In genomic region chr10:102188298-102188940, GRCh38 we compare ENCODE assay signal across 23 cellular contexts. TPM values are rescaled to one million over a fixed set of nuclear protein-coding genes. Genes with fewer than 3 reads are reported as not detected.
DNase-seq lines count a peak whose midpoint lies in the region; ATAC-seq, FAIRE-seq and TF ChIP-seq lines count a peak whose summit lies in the region.
"Had no signal": no experiment of that assay in that cellular context is flagged by ENCODE, and none has a peak within 500 bp of the region (broad histone marks: within the 10 kb centered on the region; RNA-seq: fewer than 3 reads in every experiment).

No MANE protein-coding gene starts in this region.

- DNase-seq in CD4-positive, CD25-positive, alpha-beta regulatory T cell: no peak
- DNase-seq in HepG2 (ENCODE audit: low spot score) (peak; percentile 10), HuH-7.5 (ENCODE audit: low spot score) (no peak), body of pancreas (no peak)
- DNase-seq: activated CD4-positive, alpha-beta T cell treated with anti-CD3 and anti-CD28 coated beads for 36 hours; activated naive CD4-positive, alpha-beta T cell treated with anti-CD3 and anti-CD28 coated beads for 36 hours; GOT3; hippocampal formation; islet precursor cell; NCI-H1417 treated with DMSO at 0.1 percent for 48 hours; NCI-H2171 treated with DMSO at 0.1 percent for 48 hours; psoas muscle; SK-N-SH; stimulated activated CD4-positive, alpha-beta T cell treated with anti-CD3 and anti-CD28 coated beads, Interleukin-4, amount 100 ng/mL, for 4 hours had no signal

- no peak for TF ChIP-seq POLR2A in HepG2 (IDR thresholded peaks at IDR 0.05; ENCODE audit: insufficient read depth in 1 of 2, low read depth in 2 of 2, low read length in 2 of 2)
- no peak for TF ChIP-seq POLR2A in body of pancreas (IDR thresholded peaks at IDR 0.05)

- in situ Hi-C loops in HepG2 (cut with HindIII; ENCODE audit: extremely low pct_ligation_motif_present, low pct_unique_long_range_greater_than_20kb): no loop called here

- H3K36me3 Mint-ChIP-seq in CD4-positive, CD25-positive, alpha-beta regulatory T cell: no peaks in the 10 kb centered on the region

- CTCF ChIA-PET in HepG2 (lab: Yijun Ruan, JAX; ENCODE audit: low intra/inter-chr PET ratio, low total read pairs): no interaction called here

- H2AFZ ChIP-seq in KMS-11 (ENCODE audit: low read depth) (peak overlapping the region; percentile 81), HepG2 (ENCODE audit: low read length) (no peak overlapping the region)

- no peaks in the 10 kb centered on the region for H3K36me3 ChIP-seq in CD4-positive, CD25-positive, alpha-beta regulatory T cell (ENCODE audit: control insufficient read depth, insufficient read depth, low read length)
- H3K36me3 ChIP-seq in KMS-11 (ENCODE audit: insufficient read depth) (no peaks in the 10 kb centered on the region), HepG2 (replicated peaks in 1 of 2; ENCODE audit: control insufficient read depth in 1 of 2, insufficient read depth in 2 of 2, low read length in 2 of 2) (no peaks in the 10 kb centered on the region), body of pancreas (replicated peaks in 1 of 2; ENCODE audit: insufficient read depth in 1 of 2, low read depth in 2 of 2) (no peaks in the 10 kb centered on the region)
- H3K36me3 ChIP-seq: vagina had no signal

- peak overlapping the region in 1 of 4 donors; percentile 72 for H3K4me3 Mint-ChIP-seq in CD4-positive, CD25-positive, alpha-beta regulatory T cell
- H3K4me3 Mint-ChIP-seq: activated CD4-positive, alpha-beta T cell treated with anti-CD3 and anti-CD28 coated beads for 36 hours; activated naive CD4-positive, alpha-beta T cell treated with anti-CD3 and anti-CD28 coated beads for 36 hours had no signal

- POLR2A ChIA-PET in HepG2 (lab: Yijun Ruan, JAX): interaction anchor here (1.1 to 1.4 kb wide), 2 partner anchors 11 to 56 kb away, joined by 3 read pairs; partner anchors contain the start of gene GBF1

- no peaks in the 10 kb centered on the region for H3K27me3 Mint-ChIP-seq in CD4-positive, CD25-positive, alpha-beta regulatory T cell
- H3K27me3 Mint-ChIP-seq: activated CD4-positive, alpha-beta T cell treated with anti-CD3 and anti-CD28 coated beads for 36 hours had no signal

- WGBS in HepG2 (ENCODE audit: low lambda C conversion rate): 15% methylated on average over 2 of the region's 3 CpGs
- 45 to 49% methylated on average over 2 to 3 of the region's 3 CpGs for WGBS in body of pancreas, 2 donors

- peak overlapping the region in 1 of 3 donors; percentile 78 for H3K27ac Mint-ChIP-seq in CD4-positive, CD25-positive, alpha-beta regulatory T cell
- H3K27ac Mint-ChIP-seq: activated naive CD4-positive, alpha-beta T cell treated with anti-CD3 and anti-CD28 coated beads for 36 hours had no signal

- H3K9me3 ChIP-seq in CD4-positive, CD25-positive, alpha-beta regulatory T cell (ENCODE audit: control insufficient read depth in 2 of 2, low read length in 2 of 2): peaks cover 0 to 7% of the 10 kb centered on the region in 2 experiments
- H3K9me3 ChIP-seq in HepG2 (ENCODE audit: low read length) (peaks cover 36% of the 10 kb centered on the region), body of pancreas (no peaks in the 10 kb centered on the region)
- H3K9me3 ChIP-seq: psoas muscle, SK-N-SH, vagina had no signal

- peak overlapping the region; percentile 92 for H3K4me2 ChIP-seq in KMS-11
- H3K4me2 ChIP-seq in HepG2 (ENCODE audit: low read depth, low read length): peak overlapping the region; percentile 9
- H3K4me2 ChIP-seq: SK-N-SH, smooth muscle cell had no signal

- peaks cover 5 to 17% (median 9%) of the 10 kb centered on the region in 4 donors for H3K4me1 Mint-ChIP-seq in CD4-positive, CD25-positive, alpha-beta regulatory T cell

- no TSS peak for BruUV-seq in HepG2 (replicated peaks; lab: Mats Ljungman, UMichigan)

- no peak for TF ChIP-seq CTCF in KMS-11 (conservative IDR thresholded peaks at IDR 0.05; ENCODE audit: low read depth, low read length)
- TF ChIP-seq CTCF in HepG2 (CRISPR knock-in tag; IDR thresholded peaks at IDR 0.05): no peak
- TF ChIP-seq CTCF in body of pancreas (IDR thresholded peaks at IDR 0.05): no peak

- H3K9ac ChIP-seq in KMS-11: peak overlapping the region; percentile 55
- H3K9ac ChIP-seq in HepG2 (ENCODE audit: insufficient read depth, low read depth, low read length): no peak overlapping the region
- H3K9ac ChIP-seq: SK-N-SH had no signal

- TF ChIP-seq EP300 in HepG2 (IDR thresholded peaks at IDR 0.05; ENCODE audit: low read depth in 2 of 2, low read length in 2 of 2) (no peak), HepG2 (CRISPR knock-in tag; IDR thresholded peaks at IDR 0.05; ENCODE audit: borderline replicate concordance) (no peak)

- H3K4me3 ChIP-seq in CD4-positive, CD25-positive, alpha-beta regulatory T cell (ENCODE audit: low read depth, low read length): no peak overlapping the region
- no peak overlapping the region for H3K4me3 ChIP-seq in KMS-11 (IDR thresholded peaks at IDR 0.05; ENCODE audit: insufficient read depth, low read depth, low read length)
- H3K4me3 ChIP-seq in HepG2 (replicated peaks in 1 of 3; ENCODE audit: insufficient read depth in 1 of 3, low read depth in 2 of 3, low read length in 3 of 3): peak overlapping the region in 1 of 3 experiments; percentile 23; a peak in 1 of 6 replicates
- no peak overlapping the region for H3K4me3 ChIP-seq in body of pancreas
- H3K4me3 ChIP-seq: lung, psoas muscle, smooth muscle cell, vagina had no signal

- H3K79me2 ChIP-seq in KMS-11 (ENCODE audit: insufficient read depth, low read depth) (no peaks in the 10 kb centered on the region), HepG2 (ENCODE audit: insufficient read depth, low read length) (no peaks in the 10 kb centered on the region)

- no peak for ATAC-seq in CD4-positive, CD25-positive, alpha-beta regulatory T cell (ENCODE audit: low read depth in 2 of 2)
- ATAC-seq in HepG2: peak; percentile 72
- no peak for ATAC-seq in GM19397 (IDR thresholded peaks at IDR 0.05; ENCODE audit: unreplicated experiment)
- no peak for ATAC-seq in body of pancreas
- ATAC-seq: psoas muscle had no signal

- H3K9me3 Mint-ChIP-seq in CD4-positive, CD25-positive, alpha-beta regulatory T cell: peaks cover 0 to 13% (median 3%) of the 10 kb centered on the region in 7 donors

- TF ChIP-seq RAD21 in HepG2 (CRISPR knock-in tag; IDR thresholded peaks at IDR 0.05): no peak

- no peak for FAIRE-seq in HepG2 (lab: Jason Lieb, UNC)
- FAIRE-seq: colon, GM18507, RCC 7860 had no signal

- no peaks in the 10 kb centered on the region for H3K27me3 ChIP-seq in CD4-positive, CD25-positive, alpha-beta regulatory T cell (ENCODE audit: control insufficient read depth, insufficient read depth, low read length)
- H3K27me3 ChIP-seq in KMS-11 (ENCODE audit: insufficient read depth, low read depth): no peaks in the 10 kb centered on the region
- H3K27me3 ChIP-seq in HepG2 (ENCODE audit: control insufficient read depth in 1 of 2, insufficient read depth in 2 of 2, low read length in 2 of 2): no peaks in the 10 kb centered on the region
- no peaks in the 10 kb centered on the region for H3K27me3 ChIP-seq in body of pancreas
- H3K27me3 ChIP-seq: vagina had no signal

- peaks cover 12% of the 10 kb centered on the region for H3K4me1 ChIP-seq in CD4-positive, CD25-positive, alpha-beta regulatory T cell (ENCODE audit: control insufficient read depth, insufficient read depth, low read length, poor library complexity, severe bottlenecking)
- H3K4me1 ChIP-seq in KMS-11 (ENCODE audit: low read depth, poor library complexity, severe bottlenecking) (peaks cover 50% of the 10 kb centered on the region), HepG2 (ENCODE audit: insufficient read depth, low read length) (peaks cover 11% of the 10 kb centered on the region), body of pancreas (no peaks in the 10 kb centered on the region)
- H3K4me1 ChIP-seq: psoas muscle had no signal

- H4K20me1 ChIP-seq in KMS-11 (ENCODE audit: insufficient read depth) (no peaks in the 10 kb centered on the region), HepG2 (ENCODE audit: insufficient read depth, low read length) (no peaks in the 10 kb centered on the region)

- H3K27ac ChIP-seq in CD4-positive, CD25-positive, alpha-beta regulatory T cell (ENCODE audit: insufficient read depth, low read length, poor library complexity, severe bottlenecking): peak overlapping the region; percentile 71
- H3K27ac ChIP-seq in KMS-11: peak overlapping the region; percentile 97
- H3K27ac ChIP-seq in HepG2 (ENCODE audit: extremely low read length, insufficient read depth, low read length): no peak overlapping the region
- no peak overlapping the region for H3K27ac ChIP-seq in body of pancreas
- H3K27ac ChIP-seq: psoas muscle, vagina had no signal

- intact Hi-C loops in HepG2 (cut with micrococcal nuclease; ENCODE audit: unreplicated experiment): no loop called here
- intact Hi-C loops in body of pancreas (cut with DNase I): no loop called here

RNA-seq across cellular contexts. Expression of gene NOLC1, which starts 36.2 kb away (rescaled TPM):
- 35.6 TPM for total RNA-seq in CD4-positive, CD25-positive, alpha-beta regulatory T cell
- 10 to 100 TPM; 29.5 to 46.5 (median 42.1) TPM for polyA plus RNA-seq in CD4-positive, CD25-positive, alpha-beta regulatory T cell
- total RNA-seq in HepG2 (2016; rRNA removed; fragmentation: Illumina TruSeq; extraction: Trizol) (81.0 and 102 TPM in 2 replicates), body of pancreas (10 to 100 TPM; 26.0 to 33.7 TPM)
- total RNA-seq in HepG2 (2016; cell fraction: cytosol; rRNA removed; fragmentation: Illumina TruSeq; extraction: Trizol; ENCODE audit: low read depth): 17.2 and 19.9 TPM in 2 replicates
- 80.9 and 91.8 TPM in 2 replicates for total RNA-seq in HepG2 (2016; cell fraction: insoluble cytoplasmic fraction; rRNA removed; fragmentation: Illumina TruSeq; extraction: Trizol)
- total RNA-seq in HepG2 (2016; cell fraction: membrane; rRNA removed; fragmentation: Illumina TruSeq; extraction: Trizol): 26.9 and 30.0 TPM in 2 replicates
- 53.2 and 53.8 TPM in 2 replicates for total RNA-seq in HepG2 (2016; cell fraction: nucleus; rRNA removed; fragmentation: Illumina TruSeq; extraction: Trizol)
- 47.9 and 50.6 TPM in 2 replicates for polyA plus RNA-seq in HepG2 (2011; rRNA removed)
- 40.3 and 62.0 TPM in 2 replicates for polyA plus RNA-seq in HepG2 (2011; cell fraction: cytosol; rRNA removed)
- 33.5 and 37.8 TPM in 2 replicates for polyA plus RNA-seq in HepG2 (2011; cell fraction: nucleus; rRNA removed)
- polyA plus RNA-seq in HepG2 (2012): 54.4 and 57.6 TPM in 2 replicates
- 9.9 and 10.0 TPM in 2 replicates for polyA plus RNA-seq in HepG2 (2016; cell fraction: cytosol; fragmentation: Illumina TruSeq; extraction: Trizol; ENCODE audit: low read depth)
- 121 and 139 TPM in 2 replicates for polyA plus RNA-seq in HepG2 (2016; cell fraction: insoluble cytoplasmic fraction; fragmentation: Illumina TruSeq; extraction: Trizol; ENCODE audit: low read depth)
- polyA plus RNA-seq in HepG2 (2016; cell fraction: membrane; fragmentation: Illumina TruSeq; extraction: Trizol; ENCODE audit: low read depth): 22.5 and 24.8 TPM in 2 replicates
- 109 and 124 TPM in 2 replicates for polyA plus RNA-seq in HepG2 (2016; cell fraction: nucleus; fragmentation: Illumina TruSeq; extraction: Trizol; ENCODE audit: insufficient read depth, low read depth)
- polyA minus RNA-seq in HepG2 (2011; rRNA and poly(A)+ RNA removed; ENCODE audit: low replicate concordance): 29.3 and 125 TPM in 2 replicates
- polyA minus RNA-seq in HepG2 (2011; cell fraction: cytosol; rRNA and poly(A)+ RNA removed): 38.1 and 41.4 TPM in 2 replicates
- polyA minus RNA-seq in HepG2 (2011; cell fraction: nucleus; rRNA and poly(A)+ RNA removed): 17.3 and 24.7 TPM in 2 replicates

RNA-seq across cellular contexts. Expression of gene ELOVL3, which starts 37.7 kb away (rescaled TPM):
- not detected for total RNA-seq in CD4-positive, CD25-positive, alpha-beta regulatory T cell
- polyA plus RNA-seq in CD4-positive, CD25-positive, alpha-beta regulatory T cell: under 1 TPM in 1 of 4 donors, not detected in 3; 0.16 TPM
- total RNA-seq in HepG2 (2016; rRNA removed; fragmentation: Illumina TruSeq; extraction: Trizol) (0.24 and 0.69 TPM in 2 replicates), body of pancreas (not detected)
- total RNA-seq in HepG2 (2016; cell fraction: cytosol; rRNA removed; fragmentation: Illumina TruSeq; extraction: Trizol; ENCODE audit: low read depth): 0.18 and 0.20 TPM in 2 replicates
- total RNA-seq in HepG2 (2016; cell fraction: insoluble cytoplasmic fraction; rRNA removed; fragmentation: Illumina TruSeq; extraction: Trizol): 0.40 and 0.52 TPM in 2 replicates
- 0.17 and 0.25 TPM in 2 replicates for total RNA-seq in HepG2 (2016; cell fraction: membrane; rRNA removed; fragmentation: Illumina TruSeq; extraction: Trizol)
- 0.28 and 0.37 TPM in 2 replicates for total RNA-seq in HepG2 (2016; cell fraction: nucleus; rRNA removed; fragmentation: Illumina TruSeq; extraction: Trizol)
- polyA plus RNA-seq in HepG2 (2011; rRNA removed): 0.58 and 0.76 TPM in 2 replicates
- 0.56 and 0.68 TPM in 2 replicates for polyA plus RNA-seq in HepG2 (2011; cell fraction: cytosol; rRNA removed)
- 0.47 TPM in 1 of 2 replicates, not detected in the other for polyA plus RNA-seq in HepG2 (2011; cell fraction: nucleus; rRNA removed)
- 0.23 and 0.27 TPM in 2 replicates for polyA plus RNA-seq in HepG2 (2012)
- 0.12 TPM in 1 of 2 replicates, not detected in the other for polyA plus RNA-seq in HepG2 (2016; cell fraction: cytosol; fragmentation: Illumina TruSeq; extraction: Trizol; ENCODE audit: low read depth)
- polyA plus RNA-seq in HepG2 (2016; cell fraction: insoluble cytoplasmic fraction; fragmentation: Illumina TruSeq; extraction: Trizol; ENCODE audit: low read depth): 0.24 and 0.34 TPM in 2 replicates
- polyA plus RNA-seq in HepG2 (2016; cell fraction: membrane; fragmentation: Illumina TruSeq; extraction: Trizol; ENCODE audit: low read depth): 0.31 TPM in 1 of 2 replicates, not detected in the other
- polyA plus RNA-seq in HepG2 (2016; cell fraction: nucleus; fragmentation: Illumina TruSeq; extraction: Trizol; ENCODE audit: insufficient read depth, low read depth): 0.35 and 0.46 TPM in 2 replicates
- polyA minus RNA-seq in HepG2 (2011; rRNA and poly(A)+ RNA removed; ENCODE audit: low replicate concordance): 0.24 TPM in 1 of 2 replicates, not detected in the other
- polyA minus RNA-seq in HepG2 (2011; cell fraction: cytosol; rRNA and poly(A)+ RNA removed): not detected in 2 replicates
- not detected in 2 replicates for polyA minus RNA-seq in HepG2 (2011; cell fraction: nucleus; rRNA and poly(A)+ RNA removed)
- total RNA-seq: activated naive CD4-positive, alpha-beta T cell treated with anti-CD3 and anti-CD28 coated beads for 36 hours; vagina had no signal

RNA-seq across cellular contexts. Expression of gene PITX3, which starts 52.9 kb away (rescaled TPM):
- total RNA-seq in CD4-positive, CD25-positive, alpha-beta regulatory T cell: not detected
- polyA plus RNA-seq in CD4-positive, CD25-positive, alpha-beta regulatory T cell: not detected
- total RNA-seq in HepG2 (2016; rRNA removed; fragmentation: Illumina TruSeq; extraction: Trizol): not detected in 2 replicates
- total RNA-seq in HepG2 (2016; cell fraction: cytosol; rRNA removed; fragmentation: Illumina TruSeq; extraction: Trizol; ENCODE audit: low read depth): not detected in 2 replicates
- not detected in 2 replicates for total RNA-seq in HepG2 (2016; cell fraction: insoluble cytoplasmic fraction; rRNA removed; fragmentation: Illumina TruSeq; extraction: Trizol)
- total RNA-seq in HepG2 (2016; cell fraction: membrane; rRNA removed; fragmentation: Illumina TruSeq; extraction: Trizol): 0.14 TPM in 1 of 2 replicates, not detected in the other
- total RNA-seq in HepG2 (2016; cell fraction: nucleus; rRNA removed; fragmentation: Illumina TruSeq; extraction: Trizol): not detected in 2 replicates
- not detected in 2 replicates for polyA plus RNA-seq in HepG2 (2011; rRNA removed)
- 0.05 TPM in 1 of 2 replicates, not detected in the other for polyA plus RNA-seq in HepG2 (2011; cell fraction: cytosol; rRNA removed)
- 0.11 TPM in 1 of 2 replicates, not detected in the other for polyA plus RNA-seq in HepG2 (2011; cell fraction: nucleus; rRNA removed)
- polyA plus RNA-seq in HepG2 (2012): not detected in 2 replicates
- polyA plus RNA-seq in HepG2 (2016; cell fraction: cytosol; fragmentation: Illumina TruSeq; extraction: Trizol; ENCODE audit: low read depth): 0.11 and 0.28 TPM in 2 replicates
- polyA plus RNA-seq in HepG2 (2016; cell fraction: insoluble cytoplasmic fraction; fragmentation: Illumina TruSeq; extraction: Trizol; ENCODE audit: low read depth): not detected in 2 replicates
- 0.12 TPM in 1 of 2 replicates, not detected in the other for polyA plus RNA-seq in HepG2 (2016; cell fraction: membrane; fragmentation: Illumina TruSeq; extraction: Trizol; ENCODE audit: low read depth)
- not detected in 2 replicates for polyA plus RNA-seq in HepG2 (2016; cell fraction: nucleus; fragmentation: Illumina TruSeq; extraction: Trizol; ENCODE audit: insufficient read depth, low read depth)
- polyA minus RNA-seq in HepG2 (2011; rRNA and poly(A)+ RNA removed; ENCODE audit: low replicate concordance): not detected in 2 replicates
- polyA minus RNA-seq in HepG2 (2011; cell fraction: cytosol; rRNA and poly(A)+ RNA removed): not detected in 2 replicates
- not detected in 2 replicates for polyA minus RNA-seq in HepG2 (2011; cell fraction: nucleus; rRNA and poly(A)+ RNA removed)
- not detected for total RNA-seq in body of pancreas
- total RNA-seq: lung, smooth muscle cell, subcutaneous adipose tissue, vagina had no signal
- polyA plus RNA-seq: SK-N-SH had no signal

RNA-seq across cellular contexts. Expression of gene PPRC1, which starts 55.6 kb away (rescaled TPM):
- 35.3 TPM for total RNA-seq in CD4-positive, CD25-positive, alpha-beta regulatory T cell
- polyA plus RNA-seq in CD4-positive, CD25-positive, alpha-beta regulatory T cell: 10 to 100 TPM in 2 of 4 donors, 1 to 10 TPM in 2; 6.6 to 13.0 (median 8.7) TPM
- total RNA-seq in HepG2 (2016; rRNA removed; fragmentation: Illumina TruSeq; extraction: Trizol) (19.0 and 24.2 TPM in 2 replicates), body of pancreas (10 to 100 TPM; 17.9 to 37.6 TPM)
- 7.2 and 10.9 TPM in 2 replicates for total RNA-seq in HepG2 (2016; cell fraction: cytosol; rRNA removed; fragmentation: Illumina TruSeq; extraction: Trizol; ENCODE audit: low read depth)
- total RNA-seq in HepG2 (2016; cell fraction: insoluble cytoplasmic fraction; rRNA removed; fragmentation: Illumina TruSeq; extraction: Trizol): 16.2 and 25.6 TPM in 2 replicates
- total RNA-seq in HepG2 (2016; cell fraction: membrane; rRNA removed; fragmentation: Illumina TruSeq; extraction: Trizol): 10.3 and 12.7 TPM in 2 replicates
- total RNA-seq in HepG2 (2016; cell fraction: nucleus; rRNA removed; fragmentation: Illumina TruSeq; extraction: Trizol): 31.9 and 36.2 TPM in 2 replicates
- 18.7 and 21.3 TPM in 2 replicates for polyA plus RNA-seq in HepG2 (2011; rRNA removed)
- polyA plus RNA-seq in HepG2 (2011; cell fraction: cytosol; rRNA removed): 7.1 and 7.2 TPM in 2 replicates
- polyA plus RNA-seq in HepG2 (2011; cell fraction: nucleus; rRNA removed): 57.6 and 66.0 TPM in 2 replicates
- 21.1 and 29.8 TPM in 2 replicates for polyA plus RNA-seq in HepG2 (2012)
- 2.5 and 2.9 TPM in 2 replicates for polyA plus RNA-seq in HepG2 (2016; cell fraction: cytosol; fragmentation: Illumina TruSeq; extraction: Trizol; ENCODE audit: low read depth)
- 21.7 and 29.6 TPM in 2 replicates for polyA plus RNA-seq in HepG2 (2016; cell fraction: insoluble cytoplasmic fraction; fragmentation: Illumina TruSeq; extraction: Trizol; ENCODE audit: low read depth)
- 4.7 and 6.5 TPM in 2 replicates for polyA plus RNA-seq in HepG2 (2016; cell fraction: membrane; fragmentation: Illumina TruSeq; extraction: Trizol; ENCODE audit: low read depth)
- 102 and 107 TPM in 2 replicates for polyA plus RNA-seq in HepG2 (2016; cell fraction: nucleus; fragmentation: Illumina TruSeq; extraction: Trizol; ENCODE audit: insufficient read depth, low read depth)
- 68.7 and 95.3 TPM in 2 replicates for polyA minus RNA-seq in HepG2 (2011; rRNA and poly(A)+ RNA removed; ENCODE audit: low replicate concordance)
- polyA minus RNA-seq in HepG2 (2011; cell fraction: cytosol; rRNA and poly(A)+ RNA removed): 12.3 and 14.3 TPM in 2 replicates
- 42.9 and 47.7 TPM in 2 replicates for polyA minus RNA-seq in HepG2 (2011; cell fraction: nucleus; rRNA and poly(A)+ RNA removed)

RNA-seq across cellular contexts. Expression of gene GBF1, which starts 56.9 kb away (rescaled TPM):
- total RNA-seq in CD4-positive, CD25-positive, alpha-beta regulatory T cell: 45.6 TPM
- polyA plus RNA-seq in CD4-positive, CD25-positive, alpha-beta regulatory T cell: 10 to 100 TPM in 1 of 4 donors, 1 to 10 TPM in 3; 8.8 to 10.1 (median 9.9) TPM
- total RNA-seq in HepG2 (2016; rRNA removed; fragmentation: Illumina TruSeq; extraction: Trizol): 21.9 and 28.7 TPM in 2 replicates
- 3.2 and 4.2 TPM in 2 replicates for total RNA-seq in HepG2 (2016; cell fraction: cytosol; rRNA removed; fragmentation: Illumina TruSeq; extraction: Trizol; ENCODE audit: low read depth)
- total RNA-seq in HepG2 (2016; cell fraction: insoluble cytoplasmic fraction; rRNA removed; fragmentation: Illumina TruSeq; extraction: Trizol): 22.3 and 26.2 TPM in 2 replicates
- 7.6 and 8.1 TPM in 2 replicates for total RNA-seq in HepG2 (2016; cell fraction: membrane; rRNA removed; fragmentation: Illumina TruSeq; extraction: Trizol)
- 23.7 and 28.1 TPM in 2 replicates for total RNA-seq in HepG2 (2016; cell fraction: nucleus; rRNA removed; fragmentation: Illumina TruSeq; extraction: Trizol)
- 17.1 and 17.6 TPM in 2 replicates for polyA plus RNA-seq in HepG2 (2011; rRNA removed)
- polyA plus RNA-seq in HepG2 (2011; cell fraction: cytosol; rRNA removed): 6.6 and 6.8 TPM in 2 replicates
- polyA plus RNA-seq in HepG2 (2011; cell fraction: nucleus; rRNA removed): 33.9 and 34.6 TPM in 2 replicates
- polyA plus RNA-seq in HepG2 (2012): 17.5 and 19.2 TPM in 2 replicates
- polyA plus RNA-seq in HepG2 (2016; cell fraction: cytosol; fragmentation: Illumina TruSeq; extraction: Trizol; ENCODE audit: low read depth): 1.1 and 1.4 TPM in 2 replicates
- polyA plus RNA-seq in HepG2 (2016; cell fraction: insoluble cytoplasmic fraction; fragmentation: Illumina TruSeq; extraction: Trizol; ENCODE audit: low read depth): 13.0 and 19.5 TPM in 2 replicates
- 2.5 and 3.3 TPM in 2 replicates for polyA plus RNA-seq in HepG2 (2016; cell fraction: membrane; fragmentation: Illumina TruSeq; extraction: Trizol; ENCODE audit: low read depth)
- polyA plus RNA-seq in HepG2 (2016; cell fraction: nucleus; fragmentation: Illumina TruSeq; extraction: Trizol; ENCODE audit: insufficient read depth, low read depth): 34.6 and 42.2 TPM in 2 replicates
- polyA minus RNA-seq in HepG2 (2011; rRNA and poly(A)+ RNA removed; ENCODE audit: low replicate concordance): 41.9 and 48.3 TPM in 2 replicates
- 21.2 and 23.7 TPM in 2 replicates for polyA minus RNA-seq in HepG2 (2011; cell fraction: cytosol; rRNA and poly(A)+ RNA removed)
- polyA minus RNA-seq in HepG2 (2011; cell fraction: nucleus; rRNA and poly(A)+ RNA removed): 31.8 and 43.1 TPM in 2 replicates
- 10 to 100 TPM; 23.1 to 24.1 TPM for total RNA-seq in body of pancreas

Comparison
In these comparisons a context has a peak if more than half of its experiments do, and no peak if none do; other contexts are left out.
1. H3K27ac ChIP-seq: peak in CD4-positive, CD25-positive, alpha-beta regulatory T cell (single experiment) and KMS-11 (single experiment); none in HepG2 (single experiment) and body of pancreas (0 of 4).